Comparison of ENCODE assay signal across 13 cellular contexts in the genomic region with DNA sequence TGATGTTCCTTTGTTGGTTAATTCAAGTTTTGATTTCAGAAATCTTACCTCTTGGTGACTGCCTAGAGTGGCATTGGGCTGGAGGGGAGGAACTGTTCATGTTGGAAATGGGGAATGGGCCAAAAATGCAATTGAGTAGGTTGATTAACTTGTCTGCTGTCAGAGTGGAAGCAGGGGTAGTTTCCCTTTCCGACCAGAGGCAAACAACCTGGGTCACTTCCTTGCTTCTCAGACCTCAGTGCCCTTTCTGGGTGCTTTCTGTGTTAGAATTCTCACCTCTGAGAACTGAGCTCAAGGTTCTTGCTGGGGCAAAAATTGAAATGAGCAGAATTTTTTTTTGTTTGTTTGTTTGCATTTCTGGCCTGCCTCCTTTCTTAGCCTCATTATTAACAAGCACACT. TPM values are rescaled to one million over a fixed set of nuclear protein-coding genes. Genes with fewer than 3 reads are reported as not detected.
DNase-seq lines count a peak whose midpoint lies in the region; ATAC-seq lines count a peak whose summit lies in the region.
"Had no signal": no experiment of that assay in that cellular context is flagged by ENCODE, and none has a peak within 500 bp of the region (broad histone marks: within the 10 kb centered on the region; RNA-seq: fewer than 3 reads in every experiment).

No MANE protein-coding gene starts in this region.

- H3K4me1 Mint-ChIP-seq in activated T-cell treated with anti-CD3 and anti-CD28 coated beads, Interleukin-2, amount 50 U/mL, for 4 hours (ENCODE audit: low read depth), result peaks cover 69% of the 10 kb centered on the region
- H3K4me1 Mint-ChIP-seq in stimulated activated naive CD8-positive, alpha-beta T cell treated with anti-CD3 and anti-CD28 coated beads, Interleukin-15, Interleukin-2, amounts not matched to agents 100 ng/mL and 50 ng/mL, for 24 hours (ENCODE audit: low read depth), result peaks cover 74% of the 10 kb centered on the region

- peak overlapping the region; percentile 96 for H3K27ac Mint-ChIP-seq in stimulated activated naive CD8-positive, alpha-beta T cell treated with anti-CD3 and anti-CD28 coated beads, Interleukin-15, Interleukin-2, amounts not matched to agents 100 ng/mL and 50 ng/mL, for 24 hours

- peaks cover 6% of the 10 kb centered on the region for H3K36me3 Mint-ChIP-seq in activated T-cell treated with anti-CD3 and anti-CD28 coated beads, Interleukin-2, amount 50 U/mL, for 4 hours (ENCODE audit: insufficient read depth)
- peaks cover 30% of the 10 kb centered on the region for H3K36me3 Mint-ChIP-seq in stimulated activated naive CD8-positive, alpha-beta T cell treated with anti-CD3 and anti-CD28 coated beads, Interleukin-15, Interleukin-2, amounts not matched to agents 100 ng/mL and 50 ng/mL, for 24 hours (ENCODE audit: low read depth)

- DNase-seq in activated T-cell treated with anti-CD3 and anti-CD28 coated beads, Interleukin-2, amount 50 U/mL, for 4 hours, result no peak
- DNase-seq in activated T-cell treated with anti-CD3 and anti-CD28 coated beads for 4 hours, result no peak
- peak; percentile 13 for DNase-seq in UCSD-AML1 (lab: John Stamatoyannopoulos, UW; ENCODE audit: unreplicated experiment)
- peak; percentile 26 for DNase-seq in central memory CD4-positive, alpha-beta T cell
- no peak for DNase-seq in NCI-H524 (lab: John Stamatoyannopoulos, UW)
- no peak for DNase-seq in NAMALWA (ENCODE audit: low spot score)
- DNase-seq: ACHN, lower lobe of right lung, NCI-H1105 treated with DMSO at 0.1 percent for 48 hours, NCI-H226, PC-3 had no signal

- no peaks in the 10 kb centered on the region for H3K27me3 Mint-ChIP-seq in activated T-cell treated with anti-CD3 and anti-CD28 coated beads, Interleukin-2, amount 50 U/mL, for 4 hours (ENCODE audit: low read depth)
- H3K27me3 Mint-ChIP-seq in stimulated activated naive CD8-positive, alpha-beta T cell treated with anti-CD3 and anti-CD28 coated beads, Interleukin-15, Interleukin-2, amounts not matched to agents 100 ng/mL and 50 ng/mL, for 24 hours, result no peaks in the 10 kb centered on the region

- H3K4me3 Mint-ChIP-seq in activated T-cell treated with anti-CD3 and anti-CD28 coated beads, Interleukin-2, amount 50 U/mL, for 4 hours, result peak overlapping the region; percentile 96
- H3K4me3 Mint-ChIP-seq in stimulated activated naive CD8-positive, alpha-beta T cell treated with anti-CD3 and anti-CD28 coated beads, Interleukin-15, Interleukin-2, amounts not matched to agents 100 ng/mL and 50 ng/mL, for 24 hours, result peak overlapping the region; percentile 97

- no peak for ATAC-seq in activated T-cell treated with anti-CD3 and anti-CD28 coated beads, Interleukin-2, amount 50 U/mL, for 4 hours
- no peak for ATAC-seq in HG02973 (IDR thresholded peaks at IDR 0.05; ENCODE audit: unreplicated experiment)
- ATAC-seq: lower lobe of right lung, PC-3 had no signal

- H3K9me3 Mint-ChIP-seq in activated T-cell treated with anti-CD3 and anti-CD28 coated beads, Interleukin-2, amount 50 U/mL, for 4 hours, result peaks cover 5% of the 10 kb centered on the region
- H3K9me3 Mint-ChIP-seq in stimulated activated naive CD8-positive, alpha-beta T cell treated with anti-CD3 and anti-CD28 coated beads, Interleukin-15, Interleukin-2, amounts not matched to agents 100 ng/mL and 50 ng/mL, for 24 hours, result peaks cover 8% of the 10 kb centered on the region

RNA-seq across cellular contexts. Expression of gene M6PR, which starts 2.3 kb away (rescaled TPM):
- 100 to 1,000 TPM; 192 to 217 (median 203) TPM for total RNA-seq in activated T-cell treated with anti-CD3 and anti-CD28 coated beads, Interleukin-2, amount 50 U/mL, for 4 hours

RNA-seq across cellular contexts. Expression of gene PHC1, which starts 37.4 kb away (rescaled TPM):
- total RNA-seq in activated T-cell treated with anti-CD3 and anti-CD28 coated beads, Interleukin-2, amount 50 U/mL, for 4 hours, result 10 to 100 TPM; 10.3 to 15.5 (median 12.1) TPM

RNA-seq across cellular contexts. Expression of gene KLRG1, which starts 37.6 kb away (rescaled TPM):
- 1 to 10 TPM; 2.3 to 7.6 (median 5.4) TPM for total RNA-seq in activated T-cell treated with anti-CD3 and anti-CD28 coated beads, Interleukin-2, amount 50 U/mL, for 4 hours

Comparison
In these comparisons a context has a peak if more than half of its experiments do, and no peak if none do; other contexts are left out.
1. DNase-seq: peak in UCSD-AML1 (single experiment) and central memory CD4-positive, alpha-beta T cell (single experiment); none in activated T-cell treated with anti-CD3 and anti-CD28 coated beads, Interleukin-2, amount 50 U/mL, for 4 hours (single experiment), activated T-cell treated with anti-CD3 and anti-CD28 coated beads for 4 hours (single experiment), NCI-H524 (0 of 2) and NAMALWA (single experiment).